ENCODE assay signal across 23 cellular contexts in genomic region chr2:192487636-192488035, GRCh38.
"Had no signal": no experiment of that assay in that cellular context is flagged by ENCODE, and none has a peak within 500 bp of the region (broad histone marks: within the 10 kb centered on the region; RNA-seq: fewer than 3 reads in every experiment).

No MANE protein-coding gene starts in this region.

- H3K9me3 ChIP-seq: esophagus squamous epithelium, gastroesophageal sphincter, ovary, right atrium auricular region, sigmoid colon, upper lobe of left lung, uterus had no signal

- DNase-seq: effector memory CD8-positive, alpha-beta T cell; esophagus squamous epithelium; foreskin fibroblast; glutamatergic neuron; immature natural killer cell; left cardiac atrium; left ventricle myocardium superior; mesendoderm; nucleus accumbens; ovary; sigmoid colon; stimulated activated CD4-positive, alpha-beta T cell treated with anti-CD3 and anti-CD28 coated beads, Interleukin-2, amount 100 ng/mL, for 48 hours; stimulated activated naive CD4-positive, alpha-beta T cell treated with Interleukin-2 at 50 U/mL for 16 hours; uterus had no signal

- H3K4me2 ChIP-seq: neural progenitor cell had no signal

- H3K4me3 ChIP-seq: esophagus squamous epithelium, gastroesophageal sphincter, lung, neural progenitor cell, ovary, right atrium auricular region, sigmoid colon, skin epidermis, upper lobe of left lung, uterus had no signal

- H3K36me3 ChIP-seq: esophagus squamous epithelium, gastroesophageal sphincter, neural progenitor cell, ovary, right atrium auricular region, sigmoid colon, upper lobe of left lung, uterus had no signal

- H2AFZ ChIP-seq: neural progenitor cell had no signal

- ATAC-seq: effector memory CD8-positive, alpha-beta T cell; gastroesophageal sphincter; left cardiac atrium; left ventricle myocardium superior; natural killer cell treated with Interleukin-12 subunit alpha and Interleukin-12 subunit beta and Interleukin-15 and Interleukin-18, amount 100 ng/mL, for 72 hours had no signal

- H3K27ac ChIP-seq: epithelial cell of prostate, esophagus squamous epithelium, gastroesophageal sphincter, neural progenitor cell, ovary, right atrium auricular region, sigmoid colon, skin epidermis, upper lobe of left lung, uterus had no signal

- H3K27me3 ChIP-seq: esophagus squamous epithelium, gastroesophageal sphincter, neural progenitor cell, ovary, right atrium auricular region, sigmoid colon, upper lobe of left lung, uterus had no signal

- H3K4me1 ChIP-seq: esophagus squamous epithelium, gastroesophageal sphincter, neural progenitor cell, right atrium auricular region, sigmoid colon, upper lobe of left lung, uterus had no signal

- H3K9ac ChIP-seq: neural progenitor cell had no signal

- FAIRE-seq: keratinocyte had no signal
